1 cellular context compared by ENCODE assay signal in genomic region chr17:42387221-42387657, GRCh38.
TF ChIP-seq lines count a peak whose summit lies in the region.

No MANE protein-coding gene starts in this region.

TF ChIP-seq in HepG2, 621 proteins besides CTCF, POLR2A, EP300 and RAD21 (continued from another document and continues in another):
- no peak for TF ChIP-seq TAF1 (CRISPR knock-in tag; IDR thresholded peaks at IDR 0.05)
- no peak for TF ChIP-seq KLF15 (CRISPR knock-in tag; IDR thresholded peaks at IDR 0.05; ENCODE audit: borderline replicate concordance)
- TF ChIP-seq PAX8 (CRISPR knock-in tag; IDR thresholded peaks at IDR 0.05; ENCODE audit: borderline replicate concordance), result no peak
- TF ChIP-seq ZNF619 (CRISPR knock-in tag; IDR thresholded peaks at IDR 0.05), result no peak
- TF ChIP-seq ZNF12 (CRISPR knock-in tag; IDR thresholded peaks at IDR 0.05), result no peak
- TF ChIP-seq DRAP1 (CRISPR knock-in tag; IDR thresholded peaks at IDR 0.05), result peak; percentile 20; the same call in 1 of the 2 replicates
- no peak for TF ChIP-seq ASH2L (IDR thresholded peaks at IDR 0.05; ENCODE audit: insufficient read length, low read depth, low read length)
- no peak for TF ChIP-seq IKZF4 (CRISPR knock-in tag; IDR thresholded peaks at IDR 0.05; ENCODE audit: borderline replicate concordance, low read depth, not compliant biosample characterization)
- TF ChIP-seq MIER3 (CRISPR knock-in tag; IDR thresholded peaks at IDR 0.05; ENCODE audit: borderline replicate concordance), result no peak
- TF ChIP-seq MIER2 (CRISPR knock-in tag; IDR thresholded peaks at IDR 0.05), result no peak
- TF ChIP-seq SKIL (CRISPR knock-in tag; IDR thresholded peaks at IDR 0.05; ENCODE audit: borderline replicate concordance), result no peak
- peak; percentile 64 for TF ChIP-seq FOXA3 (CRISPR knock-in tag; IDR thresholded peaks at IDR 0.05)
- TF ChIP-seq ZNF577 (CRISPR knock-in tag; IDR thresholded peaks at IDR 0.05; ENCODE audit: borderline replicate concordance, low read depth), result no peak
- 0 out of 2 replicates have a peak, but pooled peaks have one; percentile 20 for TF ChIP-seq ISL2 (CRISPR knock-in tag; IDR thresholded peaks at IDR 0.05)
- TF ChIP-seq, protein P1, sequence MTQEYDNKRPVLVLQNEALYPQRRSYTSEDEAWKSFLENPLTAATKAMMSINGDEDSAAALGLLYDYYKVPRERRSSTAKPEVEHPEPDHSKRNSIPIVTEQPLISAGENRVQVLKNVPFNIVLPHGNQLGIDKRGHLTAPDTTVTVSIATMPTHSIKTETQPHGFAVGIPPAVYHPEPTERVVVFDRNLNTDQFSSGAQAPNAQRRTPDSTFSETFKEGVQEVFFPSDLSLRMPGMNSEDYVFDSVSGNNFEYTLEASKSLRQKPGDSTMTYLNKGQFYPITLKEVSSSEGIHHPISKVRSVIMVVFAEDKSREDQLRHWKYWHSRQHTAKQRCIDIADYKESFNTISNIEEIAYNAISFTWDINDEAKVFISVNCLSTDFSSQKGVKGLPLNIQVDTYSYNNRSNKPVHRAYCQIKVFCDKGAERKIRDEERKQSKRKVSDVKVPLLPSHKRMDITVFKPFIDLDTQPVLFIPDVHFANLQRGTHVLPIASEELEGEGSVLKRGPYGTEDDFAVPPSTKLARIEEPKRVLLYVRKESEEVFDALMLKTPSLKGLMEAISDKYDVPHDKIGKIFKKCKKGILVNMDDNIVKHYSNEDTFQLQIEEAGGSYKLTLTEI (CRISPR knock-in tag; conservative IDR thresholded peaks at IDR 0.05), result no peak
- no peak for TF ChIP-seq ZFP36L2 (CRISPR knock-in tag; IDR thresholded peaks at IDR 0.05)
- TF ChIP-seq, protein P2, sequence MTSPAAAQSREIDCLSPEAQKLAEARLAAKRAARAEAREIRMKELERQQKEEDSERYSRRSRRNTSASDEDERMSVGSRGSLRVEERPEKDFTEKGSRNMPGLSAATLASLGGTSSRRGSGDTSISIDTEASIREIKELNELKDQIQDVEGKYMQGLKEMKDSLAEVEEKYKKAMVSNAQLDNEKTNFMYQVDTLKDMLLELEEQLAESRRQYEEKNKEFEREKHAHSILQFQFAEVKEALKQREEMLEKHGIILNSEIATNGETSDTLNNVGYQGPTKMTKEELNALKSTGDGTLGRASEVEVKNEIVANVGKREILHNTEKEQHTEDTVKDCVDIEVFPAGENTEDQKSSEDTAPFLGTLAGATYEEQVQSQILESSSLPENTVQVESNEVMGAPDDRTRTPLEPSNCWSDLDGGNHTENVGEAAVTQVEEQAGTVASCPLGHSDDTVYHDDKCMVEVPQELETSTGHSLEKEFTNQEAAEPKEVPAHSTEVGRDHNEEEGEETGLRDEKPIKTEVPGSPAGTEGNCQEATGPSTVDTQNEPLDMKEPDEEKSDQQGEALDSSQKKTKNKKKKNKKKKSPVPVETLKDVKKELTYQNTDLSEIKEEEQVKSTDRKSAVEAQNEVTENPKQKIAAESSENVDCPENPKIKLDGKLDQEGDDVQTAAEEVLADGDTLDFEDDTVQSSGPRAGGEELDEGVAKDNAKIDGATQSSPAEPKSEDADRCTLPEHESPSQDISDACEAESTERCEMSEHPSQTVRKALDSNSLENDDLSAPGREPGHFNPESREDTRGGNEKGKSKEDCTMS (CRISPR knock-in tag; conservative IDR thresholded peaks at IDR 0.05), result no peak
- TF ChIP-seq, protein P3, sequence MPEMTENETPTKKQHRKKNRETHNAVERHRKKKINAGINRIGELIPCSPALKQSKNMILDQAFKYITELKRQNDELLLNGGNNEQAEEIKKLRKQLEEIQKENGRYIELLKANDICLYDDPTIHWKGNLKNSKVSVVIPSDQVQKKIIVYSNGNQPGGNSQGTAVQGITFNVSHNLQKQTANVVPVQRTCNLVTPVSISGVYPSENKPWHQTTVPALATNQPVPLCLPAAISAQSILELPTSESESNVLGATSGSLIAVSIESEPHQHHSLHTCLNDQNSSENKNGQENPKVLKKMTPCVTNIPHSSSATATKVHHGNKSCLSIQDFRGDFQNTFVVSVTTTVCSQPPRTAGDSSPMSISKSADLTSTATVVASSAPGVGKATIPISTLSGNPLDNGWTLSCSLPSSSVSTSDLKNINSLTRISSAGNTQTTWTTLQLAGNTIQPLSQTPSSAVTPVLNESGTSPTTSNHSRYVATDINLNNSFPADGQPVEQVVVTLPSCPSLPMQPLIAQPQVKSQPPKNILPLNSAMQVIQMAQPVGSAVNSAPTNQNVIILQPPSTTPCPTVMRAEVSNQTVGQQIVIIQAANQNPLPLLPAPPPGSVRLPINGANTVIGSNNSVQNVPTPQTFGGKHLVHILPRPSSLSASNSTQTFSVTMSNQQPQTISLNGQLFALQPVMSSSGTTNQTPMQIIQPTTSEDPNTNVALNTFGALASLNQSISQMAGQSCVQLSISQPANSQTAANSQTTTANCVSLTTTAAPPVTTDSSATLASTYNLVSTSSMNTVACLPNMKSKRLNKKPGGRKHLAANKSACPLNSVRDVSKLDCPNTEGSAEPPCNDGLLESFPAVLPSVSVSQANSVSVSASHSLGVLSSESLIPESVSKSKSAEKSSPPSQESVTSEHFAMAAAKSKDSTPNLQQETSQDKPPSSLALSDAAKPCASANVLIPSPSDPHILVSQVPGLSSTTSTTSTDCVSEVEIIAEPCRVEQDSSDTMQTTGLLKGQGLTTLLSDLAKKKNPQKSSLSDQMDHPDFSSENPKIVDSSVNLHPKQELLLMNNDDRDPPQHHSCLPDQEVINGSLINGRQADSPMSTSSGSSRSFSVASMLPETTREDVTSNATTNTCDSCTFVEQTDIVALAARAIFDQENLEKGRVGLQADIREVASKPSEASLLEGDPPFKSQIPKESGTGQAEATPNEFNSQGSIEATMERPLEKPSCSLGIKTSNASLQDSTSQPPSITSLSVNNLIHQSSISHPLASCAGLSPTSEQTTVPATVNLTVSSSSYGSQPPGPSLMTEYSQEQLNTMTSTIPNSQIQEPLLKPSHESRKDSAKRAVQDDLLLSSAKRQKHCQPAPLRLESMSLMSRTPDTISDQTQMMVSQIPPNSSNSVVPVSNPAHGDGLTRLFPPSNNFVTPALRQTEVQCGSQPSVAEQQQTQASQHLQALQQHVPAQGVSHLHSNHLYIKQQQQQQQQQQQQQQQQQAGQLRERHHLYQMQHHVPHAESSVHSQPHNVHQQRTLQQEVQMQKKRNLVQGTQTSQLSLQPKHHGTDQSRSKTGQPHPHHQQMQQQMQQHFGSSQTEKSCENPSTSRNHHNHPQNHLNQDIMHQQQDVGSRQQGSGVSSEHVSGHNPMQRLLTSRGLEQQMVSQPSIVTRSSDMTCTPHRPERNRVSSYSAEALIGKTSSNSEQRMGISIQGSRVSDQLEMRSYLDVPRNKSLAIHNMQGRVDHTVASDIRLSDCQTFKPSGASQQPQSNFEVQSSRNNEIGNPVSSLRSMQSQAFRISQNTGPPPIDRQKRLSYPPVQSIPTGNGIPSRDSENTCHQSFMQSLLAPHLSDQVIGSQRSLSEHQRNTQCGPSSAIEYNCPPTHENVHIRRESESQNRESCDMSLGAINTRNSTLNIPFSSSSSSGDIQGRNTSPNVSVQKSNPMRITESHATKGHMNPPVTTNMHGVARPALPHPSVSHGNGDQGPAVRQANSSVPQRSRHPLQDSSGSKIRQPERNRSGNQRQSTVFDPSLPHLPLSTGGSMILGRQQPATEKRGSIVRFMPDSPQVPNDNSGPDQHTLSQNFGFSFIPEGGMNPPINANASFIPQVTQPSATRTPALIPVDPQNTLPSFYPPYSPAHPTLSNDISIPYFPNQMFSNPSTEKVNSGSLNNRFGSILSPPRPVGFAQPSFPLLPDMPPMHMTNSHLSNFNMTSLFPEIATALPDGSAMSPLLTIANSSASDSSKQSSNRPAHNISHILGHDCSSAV (CRISPR knock-in tag; IDR thresholded peaks at IDR 0.05; ENCODE audit: borderline replicate concordance), result no peak
- no peak for TF ChIP-seq ZNF788 (CRISPR knock-in tag; IDR thresholded peaks at IDR 0.05; ENCODE audit: borderline replicate concordance)
- TF ChIP-seq, protein P4, sequence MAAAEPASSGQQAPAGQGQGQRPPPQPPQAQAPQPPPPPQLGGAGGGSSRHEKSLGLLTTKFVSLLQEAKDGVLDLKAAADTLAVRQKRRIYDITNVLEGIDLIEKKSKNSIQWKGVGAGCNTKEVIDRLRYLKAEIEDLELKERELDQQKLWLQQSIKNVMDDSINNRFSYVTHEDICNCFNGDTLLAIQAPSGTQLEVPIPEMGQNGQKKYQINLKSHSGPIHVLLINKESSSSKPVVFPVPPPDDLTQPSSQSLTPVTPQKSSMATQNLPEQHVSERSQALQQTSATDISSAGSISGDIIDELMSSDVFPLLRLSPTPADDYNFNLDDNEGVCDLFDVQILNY (CRISPR knock-in tag; conservative IDR thresholded peaks at IDR 0.05), result no peak
- peak; percentile 94; the same call in 1 of the 2 replicates for TF ChIP-seq SIN3A (IDR thresholded peaks at IDR 0.05; ENCODE audit: borderline replicate concordance, low read depth, low read length)
- no peak for TF ChIP-seq TSC22D2 (CRISPR knock-in tag; IDR thresholded peaks at IDR 0.05; ENCODE audit: borderline replicate concordance)
- no peak for TF ChIP-seq RCOR2 (CRISPR knock-in tag; IDR thresholded peaks at IDR 0.05)
- TF ChIP-seq, protein P5, sequence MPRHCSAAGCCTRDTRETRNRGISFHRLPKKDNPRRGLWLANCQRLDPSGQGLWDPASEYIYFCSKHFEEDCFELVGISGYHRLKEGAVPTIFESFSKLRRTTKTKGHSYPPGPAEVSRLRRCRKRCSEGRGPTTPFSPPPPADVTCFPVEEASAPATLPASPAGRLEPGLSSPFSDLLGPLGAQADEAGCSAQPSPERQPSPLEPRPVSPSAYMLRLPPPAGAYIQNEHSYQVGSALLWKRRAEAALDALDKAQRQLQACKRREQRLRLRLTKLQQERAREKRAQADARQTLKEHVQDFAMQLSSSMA (CRISPR knock-in tag; IDR thresholded peaks at IDR 0.05), result no peak
- no peak for TF ChIP-seq KLF13 (CRISPR knock-in tag; IDR thresholded peaks at IDR 0.05)
- no peak for TF ChIP-seq ZNF235 (CRISPR knock-in tag; IDR thresholded peaks at IDR 0.05; ENCODE audit: borderline replicate concordance)
- TF ChIP-seq POLR2AphosphoS2 (IDR thresholded peaks at IDR 0.05; ENCODE audit: low read depth, low read length), result no peak
- peak; percentile 44; the same call in 1 of the 2 replicates for TF ChIP-seq PATZ1 (CRISPR knock-in tag; IDR thresholded peaks at IDR 0.05)
- no peak for TF ChIP-seq PITX1 (CRISPR knock-in tag; IDR thresholded peaks at IDR 0.05)
- peak; percentile 85; the same call in 1 of the 2 replicates for TF ChIP-seq ZNF740 (CRISPR knock-in tag; IDR thresholded peaks at IDR 0.05)
- TF ChIP-seq SNAPC4 (CRISPR knock-in tag; IDR thresholded peaks at IDR 0.05), result no peak
